ENCODE assay signal across 1 cellular context in genomic region chr1:113072757-113073456, GRCh38.
TF ChIP-seq lines count a peak whose summit lies in the region.

Gene LRIG2 (plus strand): TSS chr1:113073198. CDS start chr1:113073407, 209 bp downstream.

TF ChIP-seq in HepG2, 621 proteins besides CTCF, POLR2A, EP300 and RAD21 (continued from another document):
- TF ChIP-seq CREB3 (CRISPR knock-in tag; IDR thresholded peaks at IDR 0.05) (0 out of 2 replicates have a peak, but pooled peaks have one; percentile 68), GPBP1L1 (CRISPR knock-in tag; IDR thresholded peaks at IDR 0.05) (no peak), ZNF574 (CRISPR knock-in tag; IDR thresholded peaks at IDR 0.05) (peak; percentile 97), ELF3 (CRISPR knock-in tag; IDR thresholded peaks at IDR 0.05) (peak; percentile 1; the same call in 1 of the 2 replicates), SAP130 (CRISPR knock-in tag; IDR thresholded peaks at IDR 0.05; ENCODE audit: low read depth) (peak; percentile 70; the same call in 1 of the 2 replicates), ZNF580 (CRISPR knock-in tag; IDR thresholded peaks at IDR 0.05; ENCODE audit: borderline replicate concordance, low read depth) (peak; percentile 23; the same call in 1 of the 2 replicates), SATB2 (CRISPR knock-in tag; IDR thresholded peaks at IDR 0.05) (no peak), CHD2 (IDR thresholded peaks at IDR 0.05; ENCODE audit: low read depth, low read length) (no peak), HOXA3 (CRISPR knock-in tag; IDR thresholded peaks at IDR 0.05) (peak; percentile 73), ARHGAP35 (CRISPR knock-in tag; IDR thresholded peaks at IDR 0.05; ENCODE audit: borderline replicate concordance) (0 out of 2 replicates have a peak, but pooled peaks have one; percentile 27), MED13 (CRISPR knock-in tag; IDR thresholded peaks at IDR 0.05) (0 out of 2 replicates have a peak, but pooled peaks have one; percentile 27), RXRB (CRISPR knock-in tag; IDR thresholded peaks at IDR 0.05; ENCODE audit: borderline replicate concordance) (peak; percentile 24; the same call in 1 of the 2 replicates), ISL2 (CRISPR knock-in tag; IDR thresholded peaks at IDR 0.05) (peak; percentile 66; the same call in 1 of the 2 replicates), ZNF775 (CRISPR knock-in tag; IDR thresholded peaks at IDR 0.05; ENCODE audit: borderline replicate concordance) (no peak)
TF ChIP-seq in HepG2: peak in this region for 227.
